Comparison of ENCODE assay signal across 10 cellular contexts in the genomic region with DNA sequence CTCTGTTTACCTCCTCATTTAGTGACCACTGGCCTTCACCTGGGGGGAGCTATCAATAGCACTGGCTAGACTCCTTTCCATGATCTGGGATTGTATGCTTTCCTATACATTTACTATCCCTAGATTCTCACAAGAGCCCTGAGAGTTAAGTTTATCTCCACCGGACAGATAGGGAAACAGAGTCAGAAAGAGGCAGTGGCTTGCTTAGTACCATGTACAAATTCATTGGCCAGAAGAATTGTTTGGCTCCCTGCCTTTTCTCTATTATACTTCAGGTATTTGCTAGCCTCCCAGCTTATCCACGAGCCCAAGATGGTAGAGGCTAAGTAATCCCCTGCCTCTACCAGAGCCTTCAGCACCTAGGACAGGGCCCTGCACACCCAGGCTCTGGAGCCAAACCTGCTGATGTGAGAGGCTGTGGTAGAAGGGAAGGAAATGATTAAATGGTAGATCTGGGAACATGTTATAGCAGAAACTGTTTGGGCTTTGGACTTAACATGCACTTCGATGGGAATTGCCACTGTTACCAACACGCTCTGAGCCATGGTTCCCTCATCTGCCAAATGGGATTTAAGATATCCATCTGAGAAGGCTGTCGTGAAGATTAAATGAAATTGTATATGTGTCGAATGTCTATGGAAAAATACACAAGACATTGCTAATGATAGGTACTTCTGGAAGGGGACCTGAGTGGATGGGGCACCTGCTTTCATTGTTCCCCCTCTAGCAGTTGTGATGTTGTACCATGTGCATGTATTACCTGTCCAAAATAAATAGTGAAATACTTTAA. TPM values are rescaled to one million over a fixed set of nuclear protein-coding genes. Genes with fewer than 3 reads are reported as not detected.
DNase-seq lines count a peak whose midpoint lies in the region; ATAC-seq and TF ChIP-seq lines count a peak whose summit lies in the region.
"Had no signal": no experiment of that assay in that cellular context is flagged by ENCODE, and none has a peak within 500 bp of the region (broad histone marks: within the 10 kb centered on the region; RNA-seq: fewer than 3 reads in every experiment).

No MANE protein-coding gene starts in this region.

- H3K9ac ChIP-seq in DND-41 (ENCODE audit: low read depth, low read length) = no peak overlapping the region

- H4K20me1 ChIP-seq in DND-41 (ENCODE audit: insufficient read depth, low read length) = peaks cover 4% of the 10 kb centered on the region

- H3K36me3 ChIP-seq in DND-41 (ENCODE audit: insufficient read depth, low read length) = no peaks in the 10 kb centered on the region
- H3K36me3 ChIP-seq in adrenal gland (replicated peaks in 1 of 2) = no peaks in the 10 kb centered on the region
- no peaks in the 10 kb centered on the region for H3K36me3 ChIP-seq in left lung

- TF ChIP-seq CTCF in DND-41 (IDR thresholded peaks at IDR 0.05; ENCODE audit: borderline replicate concordance, extremely low read depth, low read length, poor library complexity, severe bottlenecking) (no peak), adrenal gland (IDR thresholded peaks at IDR 0.05) (no peak), left lung (IDR thresholded peaks at IDR 0.05) (no peak)

- H3K4me2 ChIP-seq in DND-41 (ENCODE audit: insufficient read depth, low read length) = no peak overlapping the region

- H3K79me2 ChIP-seq in DND-41 (ENCODE audit: insufficient read depth, low read length) = no peaks in the 10 kb centered on the region

- peak; percentile 61 for DNase-seq in DND-41
- DNase-seq in LHCN-M2 (ENCODE audit: low read depth) = peak; percentile 36
- peak in 5 of 7 donors; percentile 38 to 52 (median 47) for DNase-seq in adrenal gland
- DNase-seq in left lung = no peak
- DNase-seq in NCI-H69 (lab: John Stamatoyannopoulos, UW) = no peak

- intact Hi-C loops in adrenal gland (cut with DNase I) = no loop called here
- intact Hi-C loops in left lung (cut with DNase I) = no loop called here

- H3K4me3 ChIP-seq in DND-41 (ENCODE audit: low read depth in 1 of 2, low read length in 2 of 2) (no peak overlapping the region), adrenal gland (no peak overlapping the region), left lung (no peak overlapping the region)

- H2AFZ ChIP-seq in DND-41 (ENCODE audit: low read depth, low read length) = no peak overlapping the region

- 53 to 58% (median 56%) methylated on average over 6 of the region's 6 CpGs for WGBS in adrenal gland, 4 donors

- H3K4me1 ChIP-seq in DND-41 (ENCODE audit: insufficient read depth, low read length) (no peaks in the 10 kb centered on the region), adrenal gland (replicated peaks in 1 of 2) (peaks cover 0 to 21% of the 10 kb centered on the region in 2 donors), left lung (peaks cover 13 to 21% of the 10 kb centered on the region in 2 donors)

- H3K9me3 ChIP-seq in DND-41 (ENCODE audit: insufficient read depth, low read length, severe bottlenecking) = no peaks in the 10 kb centered on the region
- H3K9me3 ChIP-seq in adrenal gland (replicated peaks in 1 of 3) = no peaks in the 10 kb centered on the region
- no peaks in the 10 kb centered on the region for H3K9me3 ChIP-seq in left lung

- no peak for TF ChIP-seq POLR2A in adrenal gland (IDR thresholded peaks at IDR 0.05)

- ATAC-seq in DND-41 (ENCODE audit: insufficient read depth, low read depth) (peak; percentile 91), left lung (peak; percentile 89), GM21526 (IDR thresholded peaks at IDR 0.05; ENCODE audit: low FRiP score, unreplicated experiment) (no peak), HG03025 (IDR thresholded peaks at IDR 0.05; ENCODE audit: low FRiP score, unreplicated experiment) (no peak), GM21576 (IDR thresholded peaks at IDR 0.05; ENCODE audit: unreplicated experiment) (no peak)

- H3K27me3 ChIP-seq in DND-41 (ENCODE audit: insufficient read depth, low read length, poor library complexity) (peaks cover 18% of the 10 kb centered on the region), adrenal gland (peaks cover 46% of the 10 kb centered on the region), left lung (peaks cover 46 to 80% of the 10 kb centered on the region in 2 donors)

- H3K27ac ChIP-seq in DND-41 (ENCODE audit: low read length) (no peak overlapping the region), adrenal gland (no peak overlapping the region), left lung (no peak overlapping the region)

RNA-seq across cellular contexts. Expression of gene BLACAT1, which starts 3.1 kb away (rescaled TPM):
- total RNA-seq in LHCN-M2 (2014; rRNA removed) (not detected in 2 replicates), adrenal gland (not detected), left lung (1 to 10 TPM in 1 of 2 donors, under 1 TPM in 1; 0.55 to 2.7 TPM)
- polyA plus RNA-seq in LHCN-M2 (2012) = not detected
- polyA plus RNA-seq in adrenal gland = under 1 TPM; 0.03 to 0.08 (median 0.05) TPM
- total RNA-seq: subcutaneous adipose tissue had no signal
- polyA plus RNA-seq: immature natural killer cell had no signal

RNA-seq across cellular contexts. Expression of gene LEMD1, which starts 37.1 kb away (rescaled TPM):
- total RNA-seq in LHCN-M2 (2014; rRNA removed) (not detected in 2 replicates), adrenal gland (not detected), left lung (1 to 10 TPM; 2.1 to 2.2 TPM)
- not detected for polyA plus RNA-seq in LHCN-M2 (2012)
- under 1 TPM in 1 of 3 donors, not detected in 2; 0.64 TPM for polyA plus RNA-seq in adrenal gland
- total RNA-seq: subcutaneous adipose tissue had no signal
- polyA plus RNA-seq: immature natural killer cell had no signal

RNA-seq across cellular contexts. Expression of gene CDK18, which starts 45.5 kb away (rescaled TPM):
- total RNA-seq in LHCN-M2 (2014; rRNA removed) = 0.34 and 0.71 TPM in 2 replicates
- 6.1 TPM for polyA plus RNA-seq in LHCN-M2 (2012)
- total RNA-seq in adrenal gland = 10 to 100 TPM in 7 of 8 donors, 1 to 10 TPM in 1; 8.6 to 31.3 (median 19.2) TPM
- polyA plus RNA-seq in adrenal gland = 10 to 100 TPM in 2 of 3 donors, 1 to 10 TPM in 1; 4.0 to 52.0 (median 14.7) TPM
- total RNA-seq in left lung = 10 to 100 TPM; 19.7 to 30.1 TPM

Comparison
In these comparisons a context has a peak if more than half of its experiments do, and no peak if none do; other contexts are left out.
1. ATAC-seq: peak in DND-41 (single experiment) and left lung (single experiment); none in GM21526 (single experiment), HG03025 (single experiment) and GM21576 (single experiment).
2. DNase-seq: peak in DND-41 (single experiment), LHCN-M2 (single experiment) and adrenal gland (5 of 7); none in left lung (0 of 2) and NCI-H69 (single experiment).